ENCODE assay signal across 1 cellular context in the genomic region with DNA sequence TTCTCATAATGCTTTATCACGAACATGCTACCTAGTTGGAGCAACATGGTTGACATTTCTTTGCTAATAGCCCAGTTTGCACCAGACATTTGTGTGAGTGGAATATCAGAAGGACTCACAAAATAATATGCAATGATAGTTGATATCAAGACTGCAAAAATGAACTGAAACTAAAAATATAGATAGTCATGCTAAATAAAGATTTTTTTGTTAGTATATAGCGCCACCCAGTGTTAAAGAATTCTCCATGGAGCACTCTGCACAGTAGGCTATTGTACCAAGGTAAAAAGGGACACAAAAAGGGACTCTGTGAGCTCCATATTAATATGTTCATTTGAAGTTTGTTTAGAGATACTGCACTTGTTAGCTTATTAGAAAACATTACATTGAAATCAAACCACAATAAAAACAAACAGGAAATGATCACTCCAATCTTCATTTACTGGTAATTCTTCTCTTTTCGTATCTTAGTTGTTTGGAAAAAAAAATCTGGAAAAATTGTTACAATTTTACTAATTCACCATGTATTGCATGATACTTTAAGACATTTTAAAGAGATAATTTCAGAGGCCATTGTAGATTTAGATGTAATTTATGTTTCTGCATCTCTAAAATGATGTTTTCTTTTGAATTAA.
TF ChIP-seq lines count a peak whose summit lies in the region.

No MANE protein-coding gene starts in this region.

TF ChIP-seq in IMR-90, 13 proteins besides CTCF, POLR2A, EP300 and RAD21 (continued from another document):
- TF ChIP-seq, protein P1, sequence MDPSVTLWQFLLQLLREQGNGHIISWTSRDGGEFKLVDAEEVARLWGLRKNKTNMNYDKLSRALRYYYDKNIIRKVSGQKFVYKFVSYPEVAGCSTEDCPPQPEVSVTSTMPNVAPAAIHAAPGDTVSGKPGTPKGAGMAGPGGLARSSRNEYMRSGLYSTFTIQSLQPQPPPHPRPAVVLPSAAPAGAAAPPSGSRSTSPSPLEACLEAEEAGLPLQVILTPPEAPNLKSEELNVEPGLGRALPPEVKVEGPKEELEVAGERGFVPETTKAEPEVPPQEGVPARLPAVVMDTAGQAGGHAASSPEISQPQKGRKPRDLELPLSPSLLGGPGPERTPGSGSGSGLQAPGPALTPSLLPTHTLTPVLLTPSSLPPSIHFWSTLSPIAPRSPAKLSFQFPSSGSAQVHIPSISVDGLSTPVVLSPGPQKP (IDR thresholded peaks at IDR 0.05; ENCODE audit: borderline replicate concordance, low read depth, low read length), result no peak
